16 cellular contexts compared by ENCODE assay signal in the genomic region with DNA sequence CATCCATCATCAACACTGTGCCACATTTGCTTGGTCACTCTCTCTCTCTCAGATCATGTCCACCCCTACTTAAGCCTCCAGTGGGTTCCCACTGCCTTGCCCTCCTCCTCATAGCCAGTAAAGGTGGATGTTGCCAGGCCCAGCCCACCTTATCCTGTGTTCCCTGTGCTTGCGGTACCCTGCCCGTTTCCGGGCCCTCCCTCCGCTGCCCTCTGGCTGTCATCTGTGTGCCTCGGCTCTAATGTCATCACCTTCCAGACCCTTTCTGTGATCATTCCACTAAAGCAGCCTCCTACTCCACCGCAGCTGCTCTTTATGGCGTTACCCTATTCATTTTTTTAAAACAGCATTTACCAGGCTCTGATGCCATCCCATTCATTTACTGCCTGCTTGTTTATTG.
DNase-seq lines count a peak whose midpoint lies in the region; ATAC-seq and TF ChIP-seq lines count a peak whose summit lies in the region.
"Had no signal": no experiment of that assay in that cellular context is flagged by ENCODE, and none has a peak within 500 bp of the region (broad histone marks: within the 10 kb centered on the region; RNA-seq: fewer than 3 reads in every experiment).

No MANE protein-coding gene starts in this region.

- peak overlapping the region; percentile 22 to 36 for H3K27ac Mint-ChIP-seq in stimulated activated naive CD8-positive, alpha-beta T cell treated with anti-CD3 and anti-CD28 coated beads, Interleukin-15, amount 100 ng/mL, for 72 hours
- no peak overlapping the region for H3K27ac Mint-ChIP-seq in osteocyte (ENCODE audit: unreplicated experiment)
- H3K27ac Mint-ChIP-seq in T-helper 2 cell treated with Interferon-gamma antibody and Interleukin-4, amounts not matched to agents 5 μg/mL and 100 μg/mL, for 36 hours = no peak overlapping the region
- H3K27ac Mint-ChIP-seq: CD8-positive, alpha-beta memory T cell; IgD-negative memory B cell had no signal

- H3K4me3 ChIP-seq in WERI-Rb-1 (ENCODE audit: low read depth, low read length) = no peak overlapping the region
- H3K4me3 ChIP-seq: BLaER1 had no signal

- peaks cover 57% of the 10 kb centered on the region for H3K27me3 Mint-ChIP-seq in stimulated activated naive CD8-positive, alpha-beta T cell treated with anti-CD3 and anti-CD28 coated beads, Interleukin-15, amount 100 ng/mL, for 72 hours
- peaks cover 9% of the 10 kb centered on the region for H3K27me3 Mint-ChIP-seq in osteocyte (ENCODE audit: unreplicated experiment)
- peaks cover 8% of the 10 kb centered on the region for H3K27me3 Mint-ChIP-seq in T-helper 2 cell treated with Interferon-gamma antibody and Interleukin-4, amounts not matched to agents 5 μg/mL and 100 μg/mL, for 36 hours (ENCODE audit: low read depth)

- no peak for DNase-seq in stimulated activated naive CD8-positive, alpha-beta T cell treated with anti-CD3 and anti-CD28 coated beads, Interleukin-15, amount 100 ng/mL, for 72 hours
- no peak for DNase-seq in stimulated activated naive CD8-positive, alpha-beta T cell treated with anti-CD3 and anti-CD28 coated beads, Interleukin-15, Interleukin-2, amounts not matched to agents 100 U/mL and 50 U/mL, for 24 hours
- DNase-seq in WERI-Rb-1 = peak; percentile 26
- peak; percentile 40 for DNase-seq in iPS-NIHi11 (ENCODE audit: low spot score)
- DNase-seq in osteocyte (ENCODE audit: extremely low spot score, unreplicated experiment) = peak; percentile 80
- no peak for DNase-seq in T-helper 2 cell treated with Interferon-gamma antibody and Interleukin-4, amounts not matched to agents 5 μg/mL and 100 μg/mL, for 36 hours (ENCODE audit: low spot score)
- DNase-seq: 8988T; AML-193; CD8-positive, alpha-beta memory T cell; DMS53; GOT3 had no signal

- H3K4me3 Mint-ChIP-seq in stimulated activated naive CD8-positive, alpha-beta T cell treated with anti-CD3 and anti-CD28 coated beads, Interleukin-15, amount 100 ng/mL, for 72 hours = no peak overlapping the region
- no peak overlapping the region for H3K4me3 Mint-ChIP-seq in osteocyte (ENCODE audit: unreplicated experiment)
- H3K4me3 Mint-ChIP-seq in T-helper 2 cell treated with Interferon-gamma antibody and Interleukin-4, amounts not matched to agents 5 μg/mL and 100 μg/mL, for 36 hours = no peak overlapping the region
- H3K4me3 Mint-ChIP-seq: CD8-positive, alpha-beta memory T cell; IgD-negative memory B cell had no signal

- H3K9me3 Mint-ChIP-seq in stimulated activated naive CD8-positive, alpha-beta T cell treated with anti-CD3 and anti-CD28 coated beads, Interleukin-15, amount 100 ng/mL, for 72 hours = no peaks in the 10 kb centered on the region
- no peaks in the 10 kb centered on the region for H3K9me3 Mint-ChIP-seq in osteocyte (ENCODE audit: unreplicated experiment)
- H3K9me3 Mint-ChIP-seq in T-helper 2 cell treated with Interferon-gamma antibody and Interleukin-4, amounts not matched to agents 5 μg/mL and 100 μg/mL, for 36 hours = no peaks in the 10 kb centered on the region

- H3K36me3 ChIP-seq in WERI-Rb-1 = no peaks in the 10 kb centered on the region
- H3K36me3 ChIP-seq: BLaER1 had no signal

- ATAC-seq in stimulated activated naive CD8-positive, alpha-beta T cell treated with anti-CD3 and anti-CD28 coated beads, Interleukin-15, amount 100 ng/mL, for 72 hours = no peak
- ATAC-seq in stimulated activated naive CD8-positive, alpha-beta T cell treated with anti-CD3 and anti-CD28 coated beads, Interleukin-15, Interleukin-2, amounts not matched to agents 100 U/mL and 50 U/mL, for 24 hours = no peak
- ATAC-seq in HG02852 (IDR thresholded peaks at IDR 0.05; ENCODE audit: unreplicated experiment) = no peak
- ATAC-seq in HG03520 (IDR thresholded peaks at IDR 0.05; ENCODE audit: unreplicated experiment) = no peak
- ATAC-seq: HCT116 had no signal

- no peaks in the 10 kb centered on the region for H3K9me3 ChIP-seq in WERI-Rb-1 (ENCODE audit: severe bottlenecking)
- H3K9me3 ChIP-seq: BLaER1 had no signal

- peaks cover 6% of the 10 kb centered on the region for H3K4me1 Mint-ChIP-seq in stimulated activated naive CD8-positive, alpha-beta T cell treated with anti-CD3 and anti-CD28 coated beads, Interleukin-15, amount 100 ng/mL, for 72 hours
- no peaks in the 10 kb centered on the region for H3K4me1 Mint-ChIP-seq in osteocyte (ENCODE audit: unreplicated experiment)
- peaks cover 2% of the 10 kb centered on the region for H3K4me1 Mint-ChIP-seq in T-helper 2 cell treated with Interferon-gamma antibody and Interleukin-4, amounts not matched to agents 5 μg/mL and 100 μg/mL, for 36 hours (ENCODE audit: low read depth)
- H3K4me1 Mint-ChIP-seq: CD8-positive, alpha-beta memory T cell had no signal

- H3K27me3 ChIP-seq in WERI-Rb-1 (ENCODE audit: insufficient read depth, low read depth, severe bottlenecking) = no peaks in the 10 kb centered on the region

- peak; percentile 44; the same call in 1 of the 2 replicates for TF ChIP-seq CTCF in WERI-Rb-1 (IDR thresholded peaks at IDR 0.05; ENCODE audit: low read depth, low read length)
- no peak for TF ChIP-seq CTCF in osteocyte (IDR thresholded peaks at IDR 0.05)

- no peaks in the 10 kb centered on the region for H3K36me3 Mint-ChIP-seq in osteocyte (ENCODE audit: unreplicated experiment)
- H3K36me3 Mint-ChIP-seq in T-helper 2 cell treated with Interferon-gamma antibody and Interleukin-4, amounts not matched to agents 5 μg/mL and 100 μg/mL, for 36 hours (ENCODE audit: low read depth) = no peaks in the 10 kb centered on the region
- H3K36me3 Mint-ChIP-seq: CD8-positive, alpha-beta memory T cell; IgD-negative memory B cell had no signal

- no peak overlapping the region for H3K27ac ChIP-seq in WERI-Rb-1
- H3K27ac ChIP-seq: BLaER1 had no signal

Comparison
In these comparisons a context has a peak if more than half of its experiments do, and no peak if none do; other contexts are left out.
1. DNase-seq: peak in WERI-Rb-1 (single experiment), iPS-NIHi11 (single experiment) and osteocyte (single experiment); none in stimulated activated naive CD8-positive, alpha-beta T cell treated with anti-CD3 and anti-CD28 coated beads, Interleukin-15, amount 100 ng/mL, for 72 hours (0 of 2), stimulated activated naive CD8-positive, alpha-beta T cell treated with anti-CD3 and anti-CD28 coated beads, Interleukin-15, Interleukin-2, amounts not matched to agents 100 U/mL and 50 U/mL, for 24 hours (single experiment) and T-helper 2 cell treated with Interferon-gamma antibody and Interleukin-4, amounts not matched to agents 5 μg/mL and 100 μg/mL, for 36 hours (single experiment).
2. H3K27ac Mint-ChIP-seq: peak in stimulated activated naive CD8-positive, alpha-beta T cell treated with anti-CD3 and anti-CD28 coated beads, Interleukin-15, amount 100 ng/mL, for 72 hours (2 of 2); none in osteocyte (single experiment) and T-helper 2 cell treated with Interferon-gamma antibody and Interleukin-4, amounts not matched to agents 5 μg/mL and 100 μg/mL, for 36 hours (single experiment).